ENCODE assay signal across 1 cellular context in genomic region chr1:156249593-156249992, GRCh38.
A peak's percentile ranks its signal among the peaks of the same experiment; 100 is the strongest.
TF ChIP-seq lines count a peak whose summit lies in the region.

No MANE protein-coding gene starts in this region.

TF ChIP-seq in K562, 482 proteins besides CTCF, POLR2A, EP300 and RAD21:
- TF ChIP-seq EZH2 (IDR thresholded peaks at IDR 0.05; ENCODE audit: borderline replicate concordance, low read depth, low read length) = no peak
- TF ChIP-seq ZBED1 (IDR thresholded peaks at IDR 0.05) = no peak
- peak; percentile 7; the same call in 1 of the 2 replicates for TF ChIP-seq POLR2AphosphoS5 (IDR thresholded peaks at IDR 0.05; ENCODE audit: control insufficient read depth, insufficient read depth, low read depth, low read length)
